8 cellular contexts compared by ENCODE assay signal in the genomic region with DNA sequence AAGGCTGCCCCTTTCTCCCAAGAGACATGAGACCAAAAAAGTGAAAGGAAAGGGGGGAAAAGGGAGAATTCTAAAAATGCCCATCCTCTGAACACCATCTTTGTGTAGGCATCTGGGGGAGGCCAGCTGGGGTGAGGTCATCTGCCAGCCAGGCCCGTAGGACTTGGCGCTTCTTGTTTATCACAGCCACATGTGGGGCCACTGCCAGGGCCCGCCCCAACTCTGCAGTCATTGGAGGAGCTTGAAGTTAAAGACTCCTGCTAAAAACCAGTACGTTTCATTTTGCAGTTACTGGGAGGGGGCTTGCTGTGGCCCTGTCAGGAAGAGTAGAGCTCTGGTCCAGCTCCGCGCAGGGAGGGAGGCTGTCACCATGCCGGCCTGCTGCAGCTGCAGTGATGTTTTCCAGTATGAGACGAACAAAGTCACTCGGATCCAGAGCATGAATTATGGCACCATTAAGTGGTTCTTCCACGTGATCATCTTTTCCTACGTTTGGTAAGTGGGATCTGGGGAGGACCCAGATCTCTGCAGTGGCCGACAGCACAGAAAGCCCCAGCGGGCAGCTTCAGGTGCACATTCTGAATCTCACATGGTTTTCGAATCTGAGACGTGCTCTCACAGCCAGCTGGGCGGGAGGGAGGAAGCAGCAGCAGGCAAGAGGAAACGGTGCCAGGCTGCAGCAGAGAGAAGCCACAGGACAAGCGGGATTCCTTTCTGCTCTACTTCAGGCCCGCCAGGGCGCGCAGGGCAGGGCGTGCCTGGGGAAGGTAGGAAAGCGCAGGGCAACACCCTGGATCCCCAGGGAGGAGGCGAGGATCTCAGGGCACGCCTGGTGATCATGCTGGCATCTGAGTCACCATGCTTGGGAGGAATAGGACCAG. TPM values are rescaled to one million over a fixed set of nuclear protein-coding genes. Genes with fewer than 3 reads are reported as not detected.
DNase-seq lines count a peak whose midpoint lies in the region; ATAC-seq and TF ChIP-seq lines count a peak whose summit lies in the region.

A gene (plus strand): TSS at position 276 of the 881 bp plus-strand sequence. CDS start 95 bp downstream, at position 371.

- DNase-seq in NCI-H2171 (lab: John Stamatoyannopoulos, UW) (peak; percentile 59), HuH-7 (ENCODE audit: low spot score) (no peak)
- DNase-seq in activated CD4-positive, alpha-beta T cell treated with anti-CD3 and anti-CD28 coated beads, Interleukin-2, amount 10 ng/mL, durations not matched to agents 24 days and 14 days = peak; percentile 83
- peak; percentile 34 to 35 for DNase-seq in stimulated activated CD4-positive, alpha-beta T cell treated with anti-CD3 and anti-CD28 coated beads, Interleukin-4, amount 100 ng/mL, for 4 hours

- intact Hi-C loops in activated CD4-positive, alpha-beta T cell treated with anti-CD3 and anti-CD28 coated beads, Interleukin-2, amount 10 ng/mL, durations not matched to agents 24 days and 14 days (cut with micrococcal nuclease) = loop anchor here (1.0 kb wide), 1 partner anchor 11 kb away; no protein-coding TSS in a partner anchor

- H3K27ac ChIP-seq in C4-2B (peak within 1 kb of the TSS; percentile 51), ectodermal cell (ENCODE audit: insufficient read depth, low read depth, low read length, poor library complexity, severe bottlenecking) (no peak within 1 kb of the TSS), liver (ENCODE audit: low read depth in 1 of 2, low read length in 2 of 2) (peak within 1 kb of the TSS; percentile 80 to 94)

- H3K27ac Mint-ChIP-seq in activated CD4-positive, alpha-beta T cell treated with anti-CD3 and anti-CD28 coated beads, Interleukin-2, amount 10 ng/mL, durations not matched to agents 24 days and 14 days = peak within 1 kb of the TSS; percentile 89

- H3K36me3 ChIP-seq in ectodermal cell (ENCODE audit: control insufficient read depth, insufficient read depth, low read length) (no peaks in the 10 kb centered on the region), liver (ENCODE audit: control insufficient read depth in 4 of 4, insufficient read depth in 3 of 4, low read depth in 1 of 4, low read length in 3 of 4) (no peaks in the 10 kb centered on the region)

- H3K27me3 ChIP-seq in ectodermal cell (ENCODE audit: control insufficient read depth, insufficient read depth, low read length, poor library complexity, severe bottlenecking) = no peaks in the 10 kb centered on the region
- no peaks in the 10 kb centered on the region for H3K27me3 ChIP-seq in liver (ENCODE audit: control insufficient read depth in 4 of 4, insufficient read depth in 4 of 4, low read length in 3 of 4)

- peaks cover 12% of the 10 kb centered on the region for H3K36me3 Mint-ChIP-seq in activated CD4-positive, alpha-beta T cell treated with anti-CD3 and anti-CD28 coated beads, Interleukin-2, amount 10 ng/mL, durations not matched to agents 24 days and 14 days (ENCODE audit: low read depth)

- peak; percentile 40 for ATAC-seq in GM21723 (IDR thresholded peaks at IDR 0.05; ENCODE audit: unreplicated experiment)

- no peaks in the 10 kb centered on the region for H3K27me3 Mint-ChIP-seq in activated CD4-positive, alpha-beta T cell treated with anti-CD3 and anti-CD28 coated beads, Interleukin-2, amount 10 ng/mL, durations not matched to agents 24 days and 14 days

- peaks cover 61% of the 10 kb centered on the region for H3K4me1 Mint-ChIP-seq in activated CD4-positive, alpha-beta T cell treated with anti-CD3 and anti-CD28 coated beads, Interleukin-2, amount 10 ng/mL, durations not matched to agents 24 days and 14 days

- H3K9me3 Mint-ChIP-seq in activated CD4-positive, alpha-beta T cell treated with anti-CD3 and anti-CD28 coated beads, Interleukin-2, amount 10 ng/mL, durations not matched to agents 24 days and 14 days = peaks cover 7% of the 10 kb centered on the region

- 37 to 41% methylated on average over 25 of the region's 25 CpGs for WGBS in ectodermal cell, 2 experiments
- WGBS in liver = 1% methylated on average over 25 of the region's 25 CpGs

- H3K4me3 ChIP-seq in ectodermal cell (ENCODE audit: insufficient read depth, low read depth, low read length) = peak within 1 kb of the TSS; percentile 11
- H3K4me3 ChIP-seq in liver (ENCODE audit: low read depth in 1 of 3, low read length in 3 of 3) = peak within 1 kb of the TSS; percentile 66 to 82 (median 78)

- peak within 1 kb of the TSS; percentile 57 to 85 for H3K9ac ChIP-seq in liver (ENCODE audit: low read depth in 1 of 2, low read length in 2 of 2)

- H3K9me3 ChIP-seq in ectodermal cell (ENCODE audit: control insufficient read depth, low read length) (no peaks in the 10 kb centered on the region), liver (ENCODE audit: control insufficient read depth in 4 of 4, low read length in 3 of 4) (no peaks in the 10 kb centered on the region)

- TF ChIP-seq CTCF in C4-2B (conservative IDR thresholded peaks at IDR 0.05) = no peak
- no peak for TF ChIP-seq CTCF in liver (IDR thresholded peaks at IDR 0.05; ENCODE audit: low read depth, low read length, missing input control)

- peak in 1 of 2 donors; percentile 43 for TF ChIP-seq RAD21 in liver (IDR thresholded peaks at IDR 0.05)

- H3K4me3 Mint-ChIP-seq in activated CD4-positive, alpha-beta T cell treated with anti-CD3 and anti-CD28 coated beads, Interleukin-2, amount 10 ng/mL, durations not matched to agents 24 days and 14 days = peak within 1 kb of the TSS; percentile 92

- H3K4me1 ChIP-seq in ectodermal cell (ENCODE audit: control insufficient read depth, insufficient read depth, low read length) (peaks cover 4% of the 10 kb centered on the region), liver (ENCODE audit: control insufficient read depth in 4 of 4, insufficient read depth in 4 of 4, low read length in 3 of 4) (peaks cover 4 to 48% (median 19%) of the 10 kb centered on the region in 4 donors)

TF ChIP-seq in liver, 16 proteins besides CTCF, POLR2A, EP300 and RAD21:
- no peak for TF ChIP-seq EGR1 (IDR thresholded peaks at IDR 0.05; ENCODE audit: low read depth in 2 of 2)
- TF ChIP-seq, protein P1, sequence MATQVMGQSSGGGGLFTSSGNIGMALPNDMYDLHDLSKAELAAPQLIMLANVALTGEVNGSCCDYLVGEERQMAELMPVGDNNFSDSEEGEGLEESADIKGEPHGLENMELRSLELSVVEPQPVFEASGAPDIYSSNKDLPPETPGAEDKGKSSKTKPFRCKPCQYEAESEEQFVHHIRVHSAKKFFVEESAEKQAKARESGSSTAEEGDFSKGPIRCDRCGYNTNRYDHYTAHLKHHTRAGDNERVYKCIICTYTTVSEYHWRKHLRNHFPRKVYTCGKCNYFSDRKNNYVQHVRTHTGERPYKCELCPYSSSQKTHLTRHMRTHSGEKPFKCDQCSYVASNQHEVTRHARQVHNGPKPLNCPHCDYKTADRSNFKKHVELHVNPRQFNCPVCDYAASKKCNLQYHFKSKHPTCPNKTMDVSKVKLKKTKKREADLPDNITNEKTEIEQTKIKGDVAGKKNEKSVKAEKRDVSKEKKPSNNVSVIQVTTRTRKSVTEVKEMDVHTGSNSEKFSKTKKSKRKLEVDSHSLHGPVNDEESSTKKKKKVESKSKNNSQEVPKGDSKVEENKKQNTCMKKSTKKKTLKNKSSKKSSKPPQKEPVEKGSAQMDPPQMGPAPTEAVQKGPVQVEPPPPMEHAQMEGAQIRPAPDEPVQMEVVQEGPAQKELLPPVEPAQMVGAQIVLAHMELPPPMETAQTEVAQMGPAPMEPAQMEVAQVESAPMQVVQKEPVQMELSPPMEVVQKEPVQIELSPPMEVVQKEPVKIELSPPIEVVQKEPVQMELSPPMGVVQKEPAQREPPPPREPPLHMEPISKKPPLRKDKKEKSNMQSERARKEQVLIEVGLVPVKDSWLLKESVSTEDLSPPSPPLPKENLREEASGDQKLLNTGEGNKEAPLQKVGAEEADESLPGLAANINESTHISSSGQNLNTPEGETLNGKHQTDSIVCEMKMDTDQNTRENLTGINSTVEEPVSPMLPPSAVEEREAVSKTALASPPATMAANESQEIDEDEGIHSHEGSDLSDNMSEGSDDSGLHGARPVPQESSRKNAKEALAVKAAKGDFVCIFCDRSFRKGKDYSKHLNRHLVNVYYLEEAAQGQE (IDR thresholded peaks at IDR 0.05) = peak; percentile 51
- TF ChIP-seq, protein P2, sequence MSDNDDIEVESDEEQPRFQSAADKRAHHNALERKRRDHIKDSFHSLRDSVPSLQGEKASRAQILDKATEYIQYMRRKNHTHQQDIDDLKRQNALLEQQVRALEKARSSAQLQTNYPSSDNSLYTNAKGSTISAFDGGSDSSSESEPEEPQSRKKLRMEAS (IDR thresholded peaks at IDR 0.05) = peak; percentile 71
- TF ChIP-seq JUND (IDR thresholded peaks at IDR 0.05) = peak; percentile 73
- peak; percentile 82 for TF ChIP-seq TAF1 (conservative IDR thresholded peaks at IDR 0.05)
- TF ChIP-seq NR2F2 (IDR thresholded peaks at IDR 0.05) = peak; percentile 32
- TF ChIP-seq SP1 (IDR thresholded peaks at IDR 0.05) = peak; percentile 44
- no peak for TF ChIP-seq FOXA2 (IDR thresholded peaks at IDR 0.05)
- TF ChIP-seq YY1 (IDR thresholded peaks at IDR 0.05) = peak; percentile 51
- TF ChIP-seq, protein P3, sequence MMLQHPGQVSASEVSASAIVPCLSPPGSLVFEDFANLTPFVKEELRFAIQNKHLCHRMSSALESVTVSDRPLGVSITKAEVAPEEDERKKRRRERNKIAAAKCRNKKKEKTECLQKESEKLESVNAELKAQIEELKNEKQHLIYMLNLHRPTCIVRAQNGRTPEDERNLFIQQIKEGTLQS (IDR thresholded peaks at IDR 0.05) = peak; percentile 19

RNA-seq across cellular contexts. Expression of the gene that starts here (rescaled TPM):
- total RNA-seq in activated CD4-positive, alpha-beta T cell treated with anti-CD3 and anti-CD28 coated beads, Interleukin-2, amount 10 ng/mL, durations not matched to agents 24 days and 14 days = 6.2 and 7.0 TPM in 2 replicates
- 0.52 TPM for polyA plus RNA-seq in ectodermal cell (2013, experiment 1 of 4)
- 0.36 TPM for polyA plus RNA-seq in ectodermal cell (2013, experiment 2 of 4)
- polyA plus RNA-seq in ectodermal cell (2013, experiment 3 of 4) = 0.43 TPM
- polyA plus RNA-seq in ectodermal cell (2013, experiment 4 of 4) = 0.61 TPM
- total RNA-seq in liver = 1 to 10 TPM; 2.4 to 3.2 TPM
- polyA plus RNA-seq in liver = 1 to 10 TPM; 1.2 to 2.0 TPM
